Comparison of ENCODE assay signal across 20 cellular contexts in the genomic region with DNA sequence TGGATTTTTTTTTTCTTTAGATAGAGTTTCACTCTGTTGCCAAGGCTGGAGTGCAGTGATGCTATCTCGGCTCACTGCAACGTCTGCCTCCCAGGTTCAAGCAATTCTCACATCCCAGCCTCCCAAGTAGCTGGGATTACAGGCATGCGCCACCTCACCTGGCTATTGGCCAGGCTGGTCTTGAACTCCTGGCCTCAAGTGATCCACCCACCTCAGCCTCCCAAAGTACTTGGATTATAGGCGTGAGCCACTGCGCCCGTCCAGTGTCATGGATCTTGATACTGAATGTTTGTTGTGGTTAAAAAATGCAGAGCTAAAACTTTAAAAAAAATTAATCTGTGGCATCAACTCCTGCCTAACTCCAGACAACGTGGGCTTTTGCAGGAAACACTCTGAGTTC.
"Had no signal": no experiment of that assay in that cellular context is flagged by ENCODE, and none has a peak within 500 bp of the region (broad histone marks: within the 10 kb centered on the region; RNA-seq: fewer than 3 reads in every experiment).

No MANE protein-coding gene starts in this region.

- H3K4me1 ChIP-seq: left ventricle myocardium inferior, right atrium auricular region, right lobe of liver, stomach, testis, thyroid gland, upper lobe of right lung had no signal

- H3K27ac ChIP-seq: left ventricle myocardium inferior, ovary, right atrium auricular region, right lobe of liver, stomach, testis, thyroid gland, transverse colon, upper lobe of right lung had no signal

- H3K27me3 ChIP-seq: ovary, right atrium auricular region, right lobe of liver, stomach, testis, thyroid gland, transverse colon, upper lobe of right lung had no signal

- DNase-seq: hypothalamus; immature natural killer cell; left ventricle myocardium inferior; mesendoderm; naive B cell; ovary; right lobe of liver; stimulated activated CD4-positive, alpha-beta T cell treated with anti-CD3 and anti-CD28 coated beads, Interleukin-12 subunit alpha, Interleukin-12 subunit beta, amount 100 ng/mL, for 4 hours; stimulated activated CD4-positive, alpha-beta T cell treated with anti-CD3 and anti-CD28 coated beads, Interleukin-15, amount 100 ng/mL, for 24 hours; stimulated activated CD4-positive, alpha-beta T cell treated with anti-CD3 and anti-CD28 coated beads, Interleukin-2, amount 100 ng/mL, for 24 hours; stimulated activated CD4-positive, alpha-beta T cell treated with anti-CD3 and anti-CD28 coated beads, Interleukin-4, amount 100 ng/mL, for 1 hour; stimulated activated naive B cell treated with anti-CD40 and anti-IgM and Interleukin-4, amounts not matched to agents 10 μg/mL and 1 μg/mL and 100 μg/mL, for 72 hours; stimulated activated naive CD8-positive, alpha-beta T cell treated with anti-CD3 and anti-CD28 coated beads, Interleukin-15, Interleukin-2, amounts not matched to agents 100 U/mL and 50 U/mL, for 24 hours; stomach; testis; thyroid gland; transverse colon; upper lobe of right lung had no signal

- H3K4me3 ChIP-seq: left ventricle myocardium inferior, lung, ovary, right atrium auricular region, right lobe of liver, stomach, testis, thyroid gland, transverse colon, upper lobe of right lung had no signal

- H3K9me3 ChIP-seq: left ventricle myocardium inferior, ovary, right atrium auricular region, right lobe of liver, stomach, testis, thyroid gland, transverse colon, upper lobe of right lung had no signal

- ATAC-seq: right lobe of liver; stimulated activated naive B cell treated with anti-CD40 and anti-IgM and Interleukin-4, amounts not matched to agents 10 μg/mL and 1 μg/mL and 100 μg/mL, for 72 hours; stimulated activated naive CD8-positive, alpha-beta T cell treated with anti-CD3 and anti-CD28 coated beads, Interleukin-15, Interleukin-2, amounts not matched to agents 100 U/mL and 50 U/mL, for 24 hours; upper lobe of right lung had no signal

- H3K36me3 ChIP-seq: left ventricle myocardium inferior, ovary, right atrium auricular region, right lobe of liver, stomach, thyroid gland, transverse colon, upper lobe of right lung had no signal
